Comparison of ENCODE assay signal across 20 cellular contexts in the genomic region with DNA sequence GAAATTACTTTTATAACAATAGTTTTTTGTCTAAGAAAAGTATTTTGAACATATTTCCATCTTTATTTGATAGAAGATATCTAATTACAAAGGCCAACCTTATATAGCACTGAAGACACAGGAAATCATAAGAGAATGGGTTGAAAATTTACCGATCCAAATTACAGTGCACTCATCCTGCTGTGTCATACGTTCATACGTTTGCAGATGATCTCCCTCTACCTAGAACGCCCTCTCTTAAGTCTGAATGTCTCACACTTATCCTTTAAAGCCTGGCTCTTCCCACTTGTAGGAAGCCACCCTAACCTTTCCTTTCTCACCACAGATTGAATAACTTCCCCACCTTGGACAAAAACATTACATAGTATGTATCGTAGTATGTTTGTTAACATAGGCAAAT. TPM values are rescaled to one million over a fixed set of nuclear protein-coding genes. Genes with fewer than 3 reads are reported as not detected.
DNase-seq lines count a peak whose midpoint lies in the region; ATAC-seq and TF ChIP-seq lines count a peak whose summit lies in the region.
"Had no signal": no experiment of that assay in that cellular context is flagged by ENCODE, and none has a peak within 500 bp of the region (broad histone marks: within the 10 kb centered on the region; RNA-seq: fewer than 3 reads in every experiment).

No MANE protein-coding gene starts in this region.

- H3K27me3 Mint-ChIP-seq in activated naive CD4-positive, alpha-beta T cell treated with anti-CD3 and anti-CD28 coated beads, Interleukin-2, amount 10 ng/mL, durations not matched to agents 7 days and 5 days: no peaks in the 10 kb centered on the region
- H3K27me3 Mint-ChIP-seq in activated naive CD8-positive, alpha-beta T cell treated with anti-CD3 and anti-CD28 coated beads, Interleukin-2, amount 50 U/mL, for 24 hours: no peaks in the 10 kb centered on the region

- no peak for DNase-seq in activated naive CD4-positive, alpha-beta T cell treated with anti-CD3 and anti-CD28 coated beads, Interleukin-2, amount 10 ng/mL, durations not matched to agents 7 days and 5 days
- no peak for DNase-seq in activated naive CD4-positive, alpha-beta T cell (lab: John Stamatoyannopoulos, UW)
- DNase-seq in NCI-H526 (lab: John Stamatoyannopoulos, UW): peak; percentile 23 to 32
- no peak for DNase-seq in activated naive CD8-positive, alpha-beta T cell treated with anti-CD3 and anti-CD28 coated beads, Interleukin-2, amount 50 U/mL, for 24 hours
- peak; percentile 44 for DNase-seq in osteoblast (ENCODE audit: insufficient read length, low spot score, missing footprints)
- no peak for DNase-seq in stimulated activated CD4-positive, alpha-beta T cell treated with anti-CD3 and anti-CD28 coated beads, Interleukin-4, amount 100 ng/mL, for 1 hour
- DNase-seq in DMS53 (lab: John Stamatoyannopoulos, UW): no peak
- DNase-seq: activated CD4-positive, CD25-positive, alpha-beta regulatory T cell treated with anti-CD3 and anti-CD28 coated beads, Interleukin-2, amount 50 U/mL, for 72 hours; aorta; C1 segment of cervical spinal cord; foreskin fibroblast; mesendoderm; NCI-H510A; posterior cingulate gyrus; testis had no signal

- peak overlapping the region; percentile 1 for H3K27ac Mint-ChIP-seq in activated naive CD4-positive, alpha-beta T cell treated with anti-CD3 and anti-CD28 coated beads, Interleukin-2, amount 10 ng/mL, durations not matched to agents 7 days and 5 days
- H3K27ac Mint-ChIP-seq in activated naive CD8-positive, alpha-beta T cell treated with anti-CD3 and anti-CD28 coated beads, Interleukin-2, amount 50 U/mL, for 24 hours: peak overlapping the region; percentile 7
- H3K27ac Mint-ChIP-seq: nephron had no signal

- H3K79me2 ChIP-seq in osteoblast (ENCODE audit: insufficient read depth, low read length): peaks cover 97% of the 10 kb centered on the region

- no peak overlapping the region for H2AFZ ChIP-seq in osteoblast (ENCODE audit: low read length)

- no peak for TF ChIP-seq CTCF in osteoblast (IDR thresholded peaks at IDR 0.05; ENCODE audit: extremely low read depth, low read depth, low read length)

- no peak overlapping the region for H3K4me2 ChIP-seq in osteoblast (ENCODE audit: insufficient read depth, low read length)

- H3K4me3 ChIP-seq in osteoblast (ENCODE audit: insufficient read depth, low read length): no peak overlapping the region
- H3K4me3 ChIP-seq: testis had no signal

- H3K9me3 Mint-ChIP-seq in activated naive CD4-positive, alpha-beta T cell treated with anti-CD3 and anti-CD28 coated beads, Interleukin-2, amount 10 ng/mL, durations not matched to agents 7 days and 5 days: no peaks in the 10 kb centered on the region
- H3K9me3 Mint-ChIP-seq in activated naive CD8-positive, alpha-beta T cell treated with anti-CD3 and anti-CD28 coated beads, Interleukin-2, amount 50 U/mL, for 24 hours: no peaks in the 10 kb centered on the region
- H3K9me3 Mint-ChIP-seq: nephron had no signal

- H3K4me1 ChIP-seq in osteoblast (ENCODE audit: insufficient read depth, low read length): no peaks in the 10 kb centered on the region

- H3K36me3 Mint-ChIP-seq in activated naive CD4-positive, alpha-beta T cell treated with anti-CD3 and anti-CD28 coated beads, Interleukin-2, amount 10 ng/mL, durations not matched to agents 7 days and 5 days: peaks cover 31% of the 10 kb centered on the region
- peaks cover 27% of the 10 kb centered on the region for H3K36me3 Mint-ChIP-seq in activated naive CD8-positive, alpha-beta T cell treated with anti-CD3 and anti-CD28 coated beads, Interleukin-2, amount 50 U/mL, for 24 hours (ENCODE audit: low read depth)

- ATAC-seq in activated naive CD8-positive, alpha-beta T cell treated with anti-CD3 and anti-CD28 coated beads, Interleukin-2, amount 50 U/mL, for 24 hours: no peak
- no peak for ATAC-seq in HG03342 (IDR thresholded peaks at IDR 0.05; ENCODE audit: unreplicated experiment)
- ATAC-seq: sciatic nerve, SK-N-SH treated with all-trans-retinoic acid at 6 μM for 48 hours had no signal

- H3K4me1 Mint-ChIP-seq in activated naive CD4-positive, alpha-beta T cell treated with anti-CD3 and anti-CD28 coated beads, Interleukin-2, amount 10 ng/mL, durations not matched to agents 7 days and 5 days: peaks cover 22% of the 10 kb centered on the region
- peaks cover 42% of the 10 kb centered on the region for H3K4me1 Mint-ChIP-seq in activated naive CD8-positive, alpha-beta T cell treated with anti-CD3 and anti-CD28 coated beads, Interleukin-2, amount 50 U/mL, for 24 hours

- H3K36me3 ChIP-seq in osteoblast (ENCODE audit: insufficient read depth, low read length): no peaks in the 10 kb centered on the region

- H3K27me3 ChIP-seq in osteoblast (ENCODE audit: insufficient read depth, low read length): no peaks in the 10 kb centered on the region
- H3K27me3 ChIP-seq: testis had no signal

- no peaks in the 10 kb centered on the region for H3K9me3 ChIP-seq in osteoblast (ENCODE audit: low read depth, low read length)
- H3K9me3 ChIP-seq: testis had no signal

- CTCF ChIA-PET in activated naive CD4-positive, alpha-beta T cell treated with anti-CD3 and anti-CD28 coated beads, Interleukin-2, amount 10 ng/mL, durations not matched to agents 7 days and 5 days (lab: Charles Lee): no interaction called here

- H3K4me3 Mint-ChIP-seq in activated naive CD4-positive, alpha-beta T cell treated with anti-CD3 and anti-CD28 coated beads, Interleukin-2, amount 10 ng/mL, durations not matched to agents 7 days and 5 days: no peak overlapping the region
- no peak overlapping the region for H3K4me3 Mint-ChIP-seq in activated naive CD8-positive, alpha-beta T cell treated with anti-CD3 and anti-CD28 coated beads, Interleukin-2, amount 50 U/mL, for 24 hours
- H3K4me3 Mint-ChIP-seq: nephron had no signal

- H4K20me1 ChIP-seq in osteoblast (ENCODE audit: insufficient read depth, low read length): peaks cover 50% of the 10 kb centered on the region

- H3K27ac ChIP-seq in osteoblast (ENCODE audit: low read depth, low read length): no peak overlapping the region
- H3K27ac ChIP-seq: HL-60, testis had no signal

RNA-seq across cellular contexts. Expression of a gene that starts 9.3 kb away (rescaled TPM):
- total RNA-seq in osteoblast: 41.5 and 41.6 TPM in 2 replicates

RNA-seq across cellular contexts. Expression of a gene that starts 56.7 kb away (rescaled TPM):
- 25.3 and 28.6 TPM in 2 replicates for total RNA-seq in osteoblast

Comparison
In these comparisons a context has a peak if more than half of its experiments do, and no peak if none do; other contexts are left out.
1. DNase-seq: peak in NCI-H526 (2 of 2) and osteoblast (single experiment); none in activated naive CD4-positive, alpha-beta T cell treated with anti-CD3 and anti-CD28 coated beads, Interleukin-2, amount 10 ng/mL, durations not matched to agents 7 days and 5 days (single experiment), activated naive CD4-positive, alpha-beta T cell (0 of 4), activated naive CD8-positive, alpha-beta T cell treated with anti-CD3 and anti-CD28 coated beads, Interleukin-2, amount 50 U/mL, for 24 hours (single experiment), stimulated activated CD4-positive, alpha-beta T cell treated with anti-CD3 and anti-CD28 coated beads, Interleukin-4, amount 100 ng/mL, for 1 hour (single experiment) and DMS53 (single experiment).